Comparison of ENCODE assay signal across 14 cellular contexts in genomic region chr3:48477959-48478480, GRCh38. TPM values are rescaled to one million over a fixed set of nuclear protein-coding genes. Genes with fewer than 3 reads are reported as not detected.
DNase-seq lines count a peak whose midpoint lies in the region; ATAC-seq and TF ChIP-seq lines count a peak whose summit lies in the region.
"Had no signal": no experiment of that assay in that cellular context is flagged by ENCODE, and none has a peak within 500 bp of the region (broad histone marks: within the 10 kb centered on the region; RNA-seq: fewer than 3 reads in every experiment).

No MANE protein-coding gene starts in this region.

- H3K27me3 Mint-ChIP-seq in T-helper 2 cell treated with Interferon-gamma antibody and Interleukin-4, amounts not matched to agents 5 μg/mL and 100 μg/mL, for 36 hours (ENCODE audit: low read depth), result no peaks in the 10 kb centered on the region

- peaks cover 44% of the 10 kb centered on the region for H3K4me1 Mint-ChIP-seq in T-helper 2 cell treated with Interferon-gamma antibody and Interleukin-4, amounts not matched to agents 5 μg/mL and 100 μg/mL, for 36 hours (ENCODE audit: low read depth)

- POLR2A ChIA-PET in GM10248 (lab: Yijun Ruan, JAX), result no interaction called here

- H3K4me3 Mint-ChIP-seq in T-helper 2 cell treated with Interferon-gamma antibody and Interleukin-4, amounts not matched to agents 5 μg/mL and 100 μg/mL, for 36 hours, result peak overlapping the region; percentile 90
- H3K4me3 Mint-ChIP-seq: HFFc6 had no signal

- TF ChIP-seq CTCF in GM10248 (IDR thresholded peaks at IDR 0.05; ENCODE audit: control extremely low read depth, extremely low read depth, low read depth, missing control alignments), result no peak

- DNase-seq in T-helper 2 cell treated with Interferon-gamma antibody and Interleukin-4, amounts not matched to agents 5 μg/mL and 100 μg/mL, for 36 hours (ENCODE audit: low spot score), result no peak
- DNase-seq in T-helper 2 cell, result no peak
- peak; percentile 9 for DNase-seq in GM10248 (ENCODE audit: extremely low spot score)
- DNase-seq in activated naive CD4-positive, alpha-beta T cell treated with anti-CD3 and anti-CD28 coated beads, Interleukin-2, amount 50 U/mL, for 72 hours (ENCODE audit: low spot score in 2 of 2), result no peak
- DNase-seq in posterior vena cava (ENCODE audit: low spot score), result peak; percentile 62
- no peak for DNase-seq in NOMO-1 treated with dmso at 0.1 percent for 144 hours (lab: John Stamatoyannopoulos, UW; ENCODE audit: unreplicated experiment)
- DNase-seq in NCI-H748 treated with DMSO at 0.1 percent for 48 hours (lab: John Stamatoyannopoulos, UW), result no peak
- DNase-seq: 8988T, Calu3, HFFc6, left colon, NCI-H1105, NCI-H2227 treated with DMSO at 0.1 percent for 48 hours had no signal

- peak overlapping the region; percentile 98 for H3K27ac Mint-ChIP-seq in T-helper 2 cell treated with Interferon-gamma antibody and Interleukin-4, amounts not matched to agents 5 μg/mL and 100 μg/mL, for 36 hours
- H3K27ac Mint-ChIP-seq in activated naive CD4-positive, alpha-beta T cell treated with anti-CD3 and anti-CD28 coated beads, Interleukin-2, amount 50 U/mL, for 72 hours, result peak overlapping the region; percentile 78 to 89
- H3K27ac Mint-ChIP-seq: HFFc6 had no signal

- intact Hi-C loops in posterior vena cava (cut with DNase I), result no loop called here

- peaks cover 14% of the 10 kb centered on the region for H3K36me3 Mint-ChIP-seq in T-helper 2 cell treated with Interferon-gamma antibody and Interleukin-4, amounts not matched to agents 5 μg/mL and 100 μg/mL, for 36 hours (ENCODE audit: low read depth)
- H3K36me3 Mint-ChIP-seq in activated naive CD4-positive, alpha-beta T cell treated with anti-CD3 and anti-CD28 coated beads, Interleukin-2, amount 50 U/mL, for 72 hours, result peaks cover 0 to 14% of the 10 kb centered on the region in 2 donors

- no peaks in the 10 kb centered on the region for H3K9me3 Mint-ChIP-seq in T-helper 2 cell treated with Interferon-gamma antibody and Interleukin-4, amounts not matched to agents 5 μg/mL and 100 μg/mL, for 36 hours
- no peaks in the 10 kb centered on the region for H3K9me3 Mint-ChIP-seq in activated naive CD4-positive, alpha-beta T cell treated with anti-CD3 and anti-CD28 coated beads, Interleukin-2, amount 50 U/mL, for 72 hours
- H3K9me3 Mint-ChIP-seq: HFFc6 had no signal

- no peak for ATAC-seq in activated naive CD4-positive, alpha-beta T cell treated with anti-CD3 and anti-CD28 coated beads, Interleukin-2, amount 50 U/mL, for 72 hours
- no peak for ATAC-seq in HG03432 (IDR thresholded peaks at IDR 0.05; ENCODE audit: unreplicated experiment)
- ATAC-seq: left colon had no signal

- CTCF ChIA-PET in GM10248 (lab: Yijun Ruan, JAX), result no interaction called here

RNA-seq across cellular contexts. Expression of gene SHISA5, which starts 26.0 kb away (rescaled TPM):
- 10 to 100 TPM; 64.0 to 75.3 TPM for total RNA-seq in activated naive CD4-positive, alpha-beta T cell treated with anti-CD3 and anti-CD28 coated beads, Interleukin-2, amount 50 U/mL, for 72 hours
- total RNA-seq in posterior vena cava, result 100 to 1,000 TPM; 142 to 147 TPM

RNA-seq across cellular contexts. Expression of gene ATRIP, which starts 31.5 kb away (rescaled TPM):
- 10 to 100 TPM; 10.1 to 15.9 TPM for total RNA-seq in activated naive CD4-positive, alpha-beta T cell treated with anti-CD3 and anti-CD28 coated beads, Interleukin-2, amount 50 U/mL, for 72 hours
- total RNA-seq in posterior vena cava, result 1 to 10 TPM; 6.2 to 6.3 TPM

RNA-seq across cellular contexts. Expression of gene TMA7, which starts 38.0 kb away (rescaled TPM):
- 100 to 1,000 TPM; 168 to 307 TPM for total RNA-seq in activated naive CD4-positive, alpha-beta T cell treated with anti-CD3 and anti-CD28 coated beads, Interleukin-2, amount 50 U/mL, for 72 hours
- 100 to 1,000 TPM; 112 to 178 TPM for total RNA-seq in posterior vena cava

RNA-seq across cellular contexts. Expression of gene CCDC51, which starts 38.1 kb away (rescaled TPM):
- total RNA-seq in activated naive CD4-positive, alpha-beta T cell treated with anti-CD3 and anti-CD28 coated beads, Interleukin-2, amount 50 U/mL, for 72 hours, result 10 to 100 TPM; 21.7 to 27.1 TPM
- total RNA-seq in posterior vena cava, result 10 to 100 TPM; 13.0 to 16.2 TPM

RNA-seq across cellular contexts. Expression of gene PLXNB1, which starts 48.1 kb away (rescaled TPM):
- 1 to 10 TPM; 3.0 to 7.3 TPM for total RNA-seq in activated naive CD4-positive, alpha-beta T cell treated with anti-CD3 and anti-CD28 coated beads, Interleukin-2, amount 50 U/mL, for 72 hours
- 10 to 100 TPM; 76.4 to 76.7 TPM for total RNA-seq in posterior vena cava

Comparison
In these comparisons a context has a peak if more than half of its experiments do, and no peak if none do; other contexts are left out.
1. DNase-seq: peak in GM10248 (single experiment) and posterior vena cava (single experiment); none in T-helper 2 cell treated with Interferon-gamma antibody and Interleukin-4, amounts not matched to agents 5 μg/mL and 100 μg/mL, for 36 hours (single experiment), T-helper 2 cell (0 of 5), activated naive CD4-positive, alpha-beta T cell treated with anti-CD3 and anti-CD28 coated beads, Interleukin-2, amount 50 U/mL, for 72 hours (0 of 2), NOMO-1 treated with dmso at 0.1 percent for 144 hours (single experiment) and NCI-H748 treated with DMSO at 0.1 percent for 48 hours (single experiment).